ENCODE assay signal across 6 cellular contexts in the genomic region with DNA sequence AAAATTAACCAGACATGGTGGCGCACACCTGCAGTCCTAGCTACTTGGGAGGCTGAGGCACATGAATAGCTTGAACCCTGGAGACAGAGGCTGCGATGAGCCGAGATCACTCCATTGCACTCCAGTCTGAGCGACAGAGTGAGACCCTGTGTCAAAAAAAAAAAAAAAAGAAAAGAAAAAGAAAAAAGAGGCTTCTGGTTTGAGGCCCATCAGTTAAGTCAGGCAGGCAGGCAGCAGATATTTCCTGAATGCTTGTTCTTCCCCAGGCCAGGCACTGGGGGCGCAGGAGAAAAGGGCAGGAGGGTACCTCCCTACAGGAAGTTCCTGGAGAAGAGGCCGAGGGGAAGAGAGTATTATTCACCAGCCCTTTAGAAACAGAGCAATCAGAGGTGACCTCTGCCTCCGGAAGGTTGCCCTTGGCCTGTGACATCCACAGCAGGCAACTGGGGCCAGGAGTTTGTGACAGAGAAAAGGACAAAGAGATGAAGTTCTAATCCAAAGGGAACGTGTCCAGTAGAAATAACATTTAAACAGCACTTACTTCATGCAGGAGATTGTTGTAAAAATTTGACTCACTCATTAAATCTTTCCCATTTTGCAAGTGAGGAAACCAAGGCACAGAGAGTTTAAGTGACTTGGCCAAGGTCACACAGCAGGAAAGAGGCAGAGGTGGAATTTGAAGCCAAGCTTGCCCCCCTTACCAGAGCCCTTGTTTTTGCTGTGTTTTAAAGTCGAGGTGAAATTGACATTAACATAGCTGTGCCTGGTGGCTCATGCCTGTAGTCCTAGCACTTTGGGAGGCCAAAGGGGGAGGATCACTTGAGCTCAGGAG. TPM values are rescaled to one million over a fixed set of nuclear protein-coding genes. Genes with fewer than 3 reads are reported as not detected.
A peak's percentile ranks its signal among the peaks of the same experiment; 100 is the strongest.
DNase-seq lines count a peak whose midpoint lies in the region; ATAC-seq and TF ChIP-seq lines count a peak whose summit lies in the region.

No MANE protein-coding gene starts in this region.

- H3K27me3 ChIP-seq in BJ (ENCODE audit: control insufficient read depth, insufficient read depth, low read length) (peaks cover 6% of the 10 kb centered on the region), brain microvascular endothelial cell (replicated peaks) (no peaks in the 10 kb centered on the region), parathyroid adenoma (ENCODE audit: control insufficient read depth, insufficient read depth, low read length) (no peaks in the 10 kb centered on the region)

- H3K79me2 ChIP-seq in parathyroid adenoma, result no peaks in the 10 kb centered on the region

- H3K9me3 ChIP-seq in parathyroid adenoma (ENCODE audit: control insufficient read depth, low read length), result no peaks in the 10 kb centered on the region

- CTCF ChIA-PET in BJ (lab: Yijun Ruan, JAX), result interaction anchor here (0.9 to 3.0 kb wide), 5 partner anchors 8 to 50 kb away, joined by 4 to 21 read pairs (median 4); a partner anchor contains a TSS

- no peak for DNase-seq in BJ (ENCODE audit: low read depth)
- peak; percentile 81 for DNase-seq in KBM-7
- peak; percentile 39 for DNase-seq in brain microvascular endothelial cell
- no peak for DNase-seq in midbrain (lab: John Stamatoyannopoulos, UW)

- in situ Hi-C loops in KBM-7 (cut with MboI; ENCODE audit: low pct_unique_long_range_greater_than_20kb, low sequenced_read_pairs) (no loop called here), brain microvascular endothelial cell (cut with HindIII; ENCODE audit: low pct_ligation_motif_present, low sequenced_read_pairs) (no loop called here)

- POLR2A ChIA-PET in BJ (lab: Charles Lee), result no interaction called here

- no peak overlapping the region for H3K9ac ChIP-seq in parathyroid adenoma

- ATAC-seq in GM18907 (IDR thresholded peaks at IDR 0.05; ENCODE audit: unreplicated experiment), result no peak

- no peak overlapping the region for H3K27ac ChIP-seq in brain microvascular endothelial cell
- peak overlapping the region; percentile 64 for H3K27ac ChIP-seq in parathyroid adenoma

- H3K4me1 ChIP-seq in parathyroid adenoma, result peaks cover 15% of the 10 kb centered on the region

- TF ChIP-seq CTCF in BJ (IDR thresholded peaks at IDR 0.05; ENCODE audit: insufficient read depth, low read depth, low read length), result peak; percentile 32; the same call in 1 of the 2 replicates
- peak; percentile 75 for TF ChIP-seq CTCF in brain microvascular endothelial cell (IDR thresholded peaks at IDR 0.05; ENCODE audit: low read depth, low read length, missing control alignments)
- peak; percentile 69 for TF ChIP-seq CTCF in parathyroid adenoma (IDR thresholded peaks at IDR 0.05)

- H3K36me3 ChIP-seq in BJ (ENCODE audit: control insufficient read depth, insufficient read depth, low read length) (no peaks in the 10 kb centered on the region), brain microvascular endothelial cell (replicated peaks) (no peaks in the 10 kb centered on the region), parathyroid adenoma (ENCODE audit: control insufficient read depth, insufficient read depth, low read length) (no peaks in the 10 kb centered on the region)

- H3K4me3 ChIP-seq in BJ (ENCODE audit: low read depth, low read length) (no peak overlapping the region), brain microvascular endothelial cell (ENCODE audit: low read depth, low read length) (no peak overlapping the region), parathyroid adenoma (ENCODE audit: low read depth, low read length) (no peak overlapping the region)

- peak overlapping the region; percentile 65 for H2AFZ ChIP-seq in parathyroid adenoma

- peak overlapping the region; percentile 21 for H3K4me2 ChIP-seq in parathyroid adenoma (ENCODE audit: low read length)

RNA-seq across cellular contexts. Expression of a gene that starts 4.3 kb away (rescaled TPM):
- not detected in 2 replicates for polyA plus RNA-seq in BJ (2011; rRNA removed)
- not detected in 2 replicates for polyA minus RNA-seq in BJ (2011; rRNA and poly(A)+ RNA removed)

RNA-seq across cellular contexts. Expression of a gene that starts 7.9 kb away (rescaled TPM):
- polyA plus RNA-seq in BJ (2011; rRNA removed), result 4.4 and 6.6 TPM in 2 replicates
- 1.9 and 3.7 TPM in 2 replicates for polyA minus RNA-seq in BJ (2011; rRNA and poly(A)+ RNA removed)

RNA-seq across cellular contexts. Expression of a gene that starts 17.5 kb away (rescaled TPM):
- 0.37 and 0.78 TPM in 2 replicates for polyA plus RNA-seq in BJ (2011; rRNA removed)
- polyA minus RNA-seq in BJ (2011; rRNA and poly(A)+ RNA removed), result 0.66 and 2.4 TPM in 2 replicates

RNA-seq across cellular contexts. Expression of a gene that starts 38.3 kb away (rescaled TPM):
- 0.15 and 0.17 TPM in 2 replicates for polyA plus RNA-seq in BJ (2011; rRNA removed)
- polyA minus RNA-seq in BJ (2011; rRNA and poly(A)+ RNA removed), result 0.14 TPM in 1 of 2 replicates, not detected in the other

RNA-seq across cellular contexts. Expression of a gene that starts 49.0 kb away (rescaled TPM):
- polyA plus RNA-seq in BJ (2011; rRNA removed), result 0.39 and 0.58 TPM in 2 replicates
- not detected in 2 replicates for polyA minus RNA-seq in BJ (2011; rRNA and poly(A)+ RNA removed)

Comparison
In these comparisons a context has a peak if more than half of its experiments do, and no peak if none do; other contexts are left out.
1. DNase-seq: peak in KBM-7 (single experiment) and brain microvascular endothelial cell (single experiment); none in BJ (single experiment) and midbrain (single experiment).
2. Peak in every context shown above with its lines, with median percentiles within 50 percentile points of each other: CTCF ChIP-seq.